Comparison of ENCODE assay signal across 8 cellular contexts in the genomic region with DNA sequence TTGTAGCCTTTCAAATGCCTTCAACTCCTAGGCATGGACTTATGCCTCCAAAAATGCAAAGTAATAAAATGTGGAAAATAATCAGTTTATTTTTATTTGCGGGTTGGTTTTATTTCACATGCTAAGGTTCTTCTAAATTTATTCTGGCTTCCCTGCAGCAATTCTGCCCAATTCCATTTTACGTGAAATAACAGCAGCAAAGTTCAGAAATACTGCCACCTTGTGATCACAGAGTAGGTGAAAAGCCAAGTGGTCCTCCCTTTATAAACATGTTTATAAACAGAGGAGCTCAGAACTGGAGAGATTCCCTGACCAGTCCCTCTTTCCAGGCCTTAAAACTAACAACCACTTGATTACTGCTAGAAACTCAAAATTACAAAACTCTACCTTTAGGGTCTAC. TPM values are rescaled to one million over a fixed set of nuclear protein-coding genes. Genes with fewer than 3 reads are reported as not detected.
DNase-seq lines count a peak whose midpoint lies in the region; ATAC-seq and TF ChIP-seq lines count a peak whose summit lies in the region.

No MANE protein-coding gene starts in this region.

- TF ChIP-seq CTCF in retinal pigment epithelial cell (conservative IDR thresholded peaks at IDR 0.05; ENCODE audit: low read depth, low read length): peak; percentile 70

- peak; percentile 48 for ATAC-seq in GM19043 (IDR thresholded peaks at IDR 0.05; ENCODE audit: low read depth, unreplicated experiment)
- no peak for ATAC-seq in GM21381 (IDR thresholded peaks at IDR 0.05; ENCODE audit: unreplicated experiment)

- H3K27me3 Mint-ChIP-seq in activated CD4-positive, alpha-beta T cell treated with anti-CD3 and anti-CD28 coated beads, Interleukin-2, amount 10 ng/mL, durations not matched to agents 24 days and 14 days: peaks cover 39% of the 10 kb centered on the region

- no peaks in the 10 kb centered on the region for H3K36me3 Mint-ChIP-seq in activated CD4-positive, alpha-beta T cell treated with anti-CD3 and anti-CD28 coated beads, Interleukin-2, amount 10 ng/mL, durations not matched to agents 24 days and 14 days (ENCODE audit: low read depth)

- H3K27ac Mint-ChIP-seq in activated CD4-positive, alpha-beta T cell treated with anti-CD3 and anti-CD28 coated beads, Interleukin-2, amount 10 ng/mL, durations not matched to agents 24 days and 14 days: no peak overlapping the region

- H3K4me1 Mint-ChIP-seq in activated CD4-positive, alpha-beta T cell treated with anti-CD3 and anti-CD28 coated beads, Interleukin-2, amount 10 ng/mL, durations not matched to agents 24 days and 14 days: no peaks in the 10 kb centered on the region

- intact Hi-C loops in activated CD4-positive, alpha-beta T cell treated with anti-CD3 and anti-CD28 coated beads, Interleukin-2, amount 10 ng/mL, durations not matched to agents 24 days and 14 days (cut with micrococcal nuclease): no loop called here

- no peak for TF ChIP-seq POLR2A in erythroblast (IDR thresholded peaks at IDR 0.05; ENCODE audit: low read length)

- H3K4me3 ChIP-seq in retinal pigment epithelial cell (ENCODE audit: low read length): no peak overlapping the region

- no peak overlapping the region for H3K4me3 Mint-ChIP-seq in activated CD4-positive, alpha-beta T cell treated with anti-CD3 and anti-CD28 coated beads, Interleukin-2, amount 10 ng/mL, durations not matched to agents 24 days and 14 days

- H3K9me3 Mint-ChIP-seq in activated CD4-positive, alpha-beta T cell treated with anti-CD3 and anti-CD28 coated beads, Interleukin-2, amount 10 ng/mL, durations not matched to agents 24 days and 14 days: no peaks in the 10 kb centered on the region

- DNase-seq in AG08395 (ENCODE audit: low spot score) (peak; percentile 35), NCI-H69 (lab: John Stamatoyannopoulos, UW) (peak; percentile 27), erythroblast (lab: John Stamatoyannopoulos, UW) (peak; percentile 3 to 14), retinal pigment epithelial cell (ENCODE audit: low read depth) (peak; percentile 17)
- no peak for DNase-seq in stimulated activated CD4-positive, alpha-beta T cell treated with anti-CD3 and anti-CD28 coated beads, Interleukin-4, amount 100 ng/mL, for 1 hour
- no peak for DNase-seq in activated CD4-positive, alpha-beta T cell treated with anti-CD3 and anti-CD28 coated beads, Interleukin-2, amount 10 ng/mL, durations not matched to agents 24 days and 14 days

RNA-seq across cellular contexts. Expression of a gene that starts 14.7 kb away (rescaled TPM):
- total RNA-seq in activated CD4-positive, alpha-beta T cell treated with anti-CD3 and anti-CD28 coated beads, Interleukin-2, amount 10 ng/mL, durations not matched to agents 24 days and 14 days: not detected in 2 replicates

RNA-seq across cellular contexts. Expression of a gene that starts 43.9 kb away (rescaled TPM):
- 81.1 and 92.3 TPM in 2 replicates for total RNA-seq in activated CD4-positive, alpha-beta T cell treated with anti-CD3 and anti-CD28 coated beads, Interleukin-2, amount 10 ng/mL, durations not matched to agents 24 days and 14 days

RNA-seq across cellular contexts. Expression of a gene that starts 56.6 kb away (rescaled TPM):
- not detected in 2 replicates for total RNA-seq in activated CD4-positive, alpha-beta T cell treated with anti-CD3 and anti-CD28 coated beads, Interleukin-2, amount 10 ng/mL, durations not matched to agents 24 days and 14 days

Comparison
In these comparisons a context has a peak if more than half of its experiments do, and no peak if none do; other contexts are left out.
1. DNase-seq: peak in AG08395 (single experiment), NCI-H69 (single experiment), erythroblast (2 of 2) and retinal pigment epithelial cell (single experiment); none in stimulated activated CD4-positive, alpha-beta T cell treated with anti-CD3 and anti-CD28 coated beads, Interleukin-4, amount 100 ng/mL, for 1 hour (single experiment) and activated CD4-positive, alpha-beta T cell treated with anti-CD3 and anti-CD28 coated beads, Interleukin-2, amount 10 ng/mL, durations not matched to agents 24 days and 14 days (single experiment).